In genomic region chr3:150022406-150023238, GRCh38 we compare ENCODE assay signal across 11 cellular contexts. TPM values are rescaled to one million over a fixed set of nuclear protein-coding genes. Genes with fewer than 3 reads are reported as not detected.
A peak's percentile ranks its signal among the peaks of the same experiment; 100 is the strongest.
DNase-seq lines count a peak whose midpoint lies in the region; ATAC-seq lines count a peak whose summit lies in the region.
"Had no signal": no experiment of that assay in that cellular context is flagged by ENCODE, and none has a peak within 500 bp of the region (broad histone marks: within the 10 kb centered on the region; RNA-seq: fewer than 3 reads in every experiment).

No MANE protein-coding gene starts in this region.

- WGBS in mesenchymal stem cell = 85% methylated on average over 8 of the region's 8 CpGs

- H3K9me3 ChIP-seq in mesenchymal stem cell (ENCODE audit: control insufficient read depth, low read length) = peaks cover 20% of the 10 kb centered on the region
- H3K9me3 ChIP-seq: thyroid gland had no signal

- H2BK5ac ChIP-seq in mesenchymal stem cell (ENCODE audit: low read depth, low read length, poor library complexity, severe bottlenecking) = no peak overlapping the region

- no peaks in the 10 kb centered on the region for H3K27me3 ChIP-seq in mesenchymal stem cell (ENCODE audit: control insufficient read depth in 1 of 2, insufficient read depth in 1 of 2, low read length in 2 of 2)
- H3K27me3 ChIP-seq: thyroid gland had no signal

- DNase-seq in NCI-H510A (lab: John Stamatoyannopoulos, UW) (peak; percentile 31), mesenchymal stem cell (no peak), epidermal melanocyte (ENCODE audit: insufficient read length, low spot score) (no peak), GDM1 (lab: John Stamatoyannopoulos, UW) (no peak), ecto neural progenitor cell (ENCODE audit: low spot score) (no peak)
- DNase-seq in activated CD4-positive, alpha-beta memory T cell treated with anti-CD3 and anti-CD28 coated beads, Interleukin-2, amount 10 ng/mL, durations not matched to agents 7 days and 5 days = no peak
- DNase-seq: activated T-cell treated with anti-CD3 and anti-CD28 coated beads, Interleukin-2, amount 50 U/mL, for 1 hour; NCI-H748 treated with DMSO at 0.1 percent for 48 hours; thyroid gland had no signal

- no peak overlapping the region for H3K4me3 Mint-ChIP-seq in activated CD4-positive, alpha-beta memory T cell treated with anti-CD3 and anti-CD28 coated beads, Interleukin-2, amount 10 ng/mL, durations not matched to agents 7 days and 5 days

- H3K4me1 ChIP-seq in mesenchymal stem cell (ENCODE audit: control insufficient read depth, insufficient read depth, low read depth, low read length) = peaks cover 9% of the 10 kb centered on the region
- H3K4me1 ChIP-seq: thyroid gland had no signal

- no peak overlapping the region for H3K14ac ChIP-seq in mesenchymal stem cell (ENCODE audit: low read length in 2 of 2)

- no peak overlapping the region for H2BK12ac ChIP-seq in mesenchymal stem cell (ENCODE audit: low read length in 2 of 2)

- H3K4me2 ChIP-seq in mesenchymal stem cell (ENCODE audit: low read length, poor library complexity, severe bottlenecking) = no peak overlapping the region

- H3K79me1 ChIP-seq in mesenchymal stem cell (replicated peaks; ENCODE audit: low read length, poor library complexity, severe bottlenecking) = no peaks in the 10 kb centered on the region

- H2AFZ ChIP-seq in mesenchymal stem cell (ENCODE audit: low read depth, low read length) = no peak overlapping the region

- no peak overlapping the region for H2AK5ac ChIP-seq in mesenchymal stem cell (ENCODE audit: low read length, severe bottlenecking)

- H4K91ac ChIP-seq in mesenchymal stem cell (ENCODE audit: low read length) = peak overlapping the region; percentile 39

- no peaks in the 10 kb centered on the region for H3K9me3 Mint-ChIP-seq in activated CD4-positive, alpha-beta memory T cell treated with anti-CD3 and anti-CD28 coated beads, Interleukin-2, amount 10 ng/mL, durations not matched to agents 7 days and 5 days

- CTCF ChIA-PET in activated CD4-positive, alpha-beta memory T cell treated with anti-CD3 and anti-CD28 coated beads, Interleukin-2, amount 10 ng/mL, durations not matched to agents 7 days and 5 days (lab: Charles Lee) = no interaction called here

- H2BK15ac ChIP-seq in mesenchymal stem cell (ENCODE audit: low read depth, poor library complexity, severe bottlenecking) = no peak overlapping the region

- H3K4me3 ChIP-seq in mesenchymal stem cell (ENCODE audit: insufficient read depth in 1 of 2, low read depth in 1 of 2, low read length in 2 of 2) = no peak overlapping the region
- H3K4me3 ChIP-seq: thyroid gland had no signal

- no peaks in the 10 kb centered on the region for H3K36me3 Mint-ChIP-seq in activated CD4-positive, alpha-beta memory T cell treated with anti-CD3 and anti-CD28 coated beads, Interleukin-2, amount 10 ng/mL, durations not matched to agents 7 days and 5 days (ENCODE audit: low read depth)

- no peaks in the 10 kb centered on the region for H3K36me3 ChIP-seq in mesenchymal stem cell (ENCODE audit: control insufficient read depth in 1 of 2, insufficient read depth in 2 of 2, low read depth in 1 of 2, low read length in 2 of 2)
- H3K36me3 ChIP-seq: thyroid gland had no signal

- H3K9ac ChIP-seq in mesenchymal stem cell (ENCODE audit: low read length) = no peak overlapping the region

- H3K27me3 Mint-ChIP-seq in activated CD4-positive, alpha-beta memory T cell treated with anti-CD3 and anti-CD28 coated beads, Interleukin-2, amount 10 ng/mL, durations not matched to agents 7 days and 5 days = peaks cover 5% of the 10 kb centered on the region

- H3K4me1 Mint-ChIP-seq in activated CD4-positive, alpha-beta memory T cell treated with anti-CD3 and anti-CD28 coated beads, Interleukin-2, amount 10 ng/mL, durations not matched to agents 7 days and 5 days = no peaks in the 10 kb centered on the region

- H2BK120ac ChIP-seq in mesenchymal stem cell (ENCODE audit: low read depth, low read length) = no peak overlapping the region

- H3K18ac ChIP-seq in mesenchymal stem cell (ENCODE audit: low read depth in 1 of 2, low read length in 2 of 2) = peak overlapping the region in 1 of 2 experiments; percentile 21

- peak overlapping the region; percentile 7 for H4K8ac ChIP-seq in mesenchymal stem cell (ENCODE audit: low read length)

- POLR2A ChIA-PET in activated CD4-positive, alpha-beta memory T cell treated with anti-CD3 and anti-CD28 coated beads, Interleukin-2, amount 10 ng/mL, durations not matched to agents 7 days and 5 days (lab: Charles Lee) = no interaction called here

- no peak overlapping the region for H3K23ac ChIP-seq in mesenchymal stem cell (ENCODE audit: low read length in 2 of 2)

- no peak overlapping the region for H3K27ac Mint-ChIP-seq in activated CD4-positive, alpha-beta memory T cell treated with anti-CD3 and anti-CD28 coated beads, Interleukin-2, amount 10 ng/mL, durations not matched to agents 7 days and 5 days

- peak; percentile 69 for ATAC-seq in GM18508 (IDR thresholded peaks at IDR 0.05; ENCODE audit: insufficient read depth, unreplicated experiment)
- peak; percentile 84 for ATAC-seq in HG02938 (IDR thresholded peaks at IDR 0.05; ENCODE audit: unreplicated experiment)

- H3K27ac ChIP-seq in mesenchymal stem cell (ENCODE audit: low read length, poor library complexity, severe bottlenecking) = no peak overlapping the region
- H3K27ac ChIP-seq: thyroid gland had no signal

- H3K4ac ChIP-seq in mesenchymal stem cell (ENCODE audit: low read depth in 1 of 2, low read length in 2 of 2) = peak overlapping the region in 1 of 2 experiments; percentile 64

RNA-seq across cellular contexts. Expression of gene PFN2, which starts 51.9 kb away (rescaled TPM):
- polyA plus RNA-seq in mesenchymal stem cell (2013, experiment 1 of 2) = 155 TPM
- polyA plus RNA-seq in mesenchymal stem cell (2013, experiment 2 of 2) = 176 TPM
- under 1 TPM; 0.58 to 0.88 TPM for total RNA-seq in activated CD4-positive, alpha-beta memory T cell treated with anti-CD3 and anti-CD28 coated beads, Interleukin-2, amount 10 ng/mL, durations not matched to agents 7 days and 5 days
